11 cellular contexts compared by ENCODE assay signal in genomic region chr10:99432047-99432446, GRCh38. TPM values are rescaled to one million over a fixed set of nuclear protein-coding genes. Genes with fewer than 3 reads are reported as not detected.
DNase-seq lines count a peak whose midpoint lies in the region; ATAC-seq, FAIRE-seq and TF ChIP-seq lines count a peak whose summit lies in the region.
"Had no signal": no experiment of that assay in that cellular context is flagged by ENCODE, and none has a peak within 500 bp of the region (broad histone marks: within the 10 kb centered on the region; RNA-seq: fewer than 3 reads in every experiment).

No MANE protein-coding gene starts in this region.

- TF ChIP-seq CTCF in keratinocyte (optimal IDR thresholded peaks at IDR 0.05 in 1 of 3, IDR thresholded peaks at IDR 0.05 in 1 of 3, conservative IDR thresholded peaks at IDR 0.05 in 1 of 3; ENCODE audit: extremely low read depth in 1 of 3, insufficient read depth in 2 of 3, low read length in 3 of 3) = no peak

- dilution Hi-C loops in keratinocyte (cut with MboI; ENCODE audit: extremely low pct_ligation_motif_present, low sequenced_read_pairs) = loop anchor here (25.0 kb wide), 1 partner anchor 180 kb away; the partner anchor contains the start of gene SLC25A28

- no peaks in the 10 kb centered on the region for H3K36me3 Mint-ChIP-seq in activated naive CD4-positive, alpha-beta T cell treated with anti-CD3 and anti-CD28 coated beads, Interleukin-2, amount 50 U/mL, for 24 hours
- no peaks in the 10 kb centered on the region for H3K36me3 Mint-ChIP-seq in activated CD4-positive, alpha-beta memory T cell treated with anti-CD3 and anti-CD28 coated beads, Interleukin-2, amount 10 ng/mL, durations not matched to agents 7 days and 5 days (ENCODE audit: low read depth)

- H3K27ac Mint-ChIP-seq in activated naive CD4-positive, alpha-beta T cell treated with anti-CD3 and anti-CD28 coated beads, Interleukin-2, amount 50 U/mL, for 24 hours = peak overlapping the region; percentile 44
- peak overlapping the region; percentile 57 for H3K27ac Mint-ChIP-seq in activated CD4-positive, alpha-beta memory T cell treated with anti-CD3 and anti-CD28 coated beads, Interleukin-2, amount 10 ng/mL, durations not matched to agents 7 days and 5 days

- H3K36me3 ChIP-seq in keratinocyte (ENCODE audit: control insufficient read depth in 2 of 2, extremely low read depth in 1 of 2, insufficient read depth in 2 of 2, low read length in 2 of 2) (peaks cover 2 to 4% of the 10 kb centered on the region in 2 experiments), stomach smooth muscle (ENCODE audit: control insufficient read depth in 2 of 2, insufficient read depth in 2 of 2, low read length in 2 of 2) (no peaks in the 10 kb centered on the region)

- H3K79me2 ChIP-seq in keratinocyte (ENCODE audit: control insufficient read depth, insufficient read depth, low read length) = peaks cover 39% of the 10 kb centered on the region

- no peak overlapping the region for H2AFZ ChIP-seq in keratinocyte (ENCODE audit: control insufficient read depth, low read length)

- peaks cover 41% of the 10 kb centered on the region for H3K4me1 Mint-ChIP-seq in activated naive CD4-positive, alpha-beta T cell treated with anti-CD3 and anti-CD28 coated beads, Interleukin-2, amount 50 U/mL, for 24 hours
- H3K4me1 Mint-ChIP-seq in activated CD4-positive, alpha-beta memory T cell treated with anti-CD3 and anti-CD28 coated beads, Interleukin-2, amount 10 ng/mL, durations not matched to agents 7 days and 5 days = peaks cover 37% of the 10 kb centered on the region

- peaks cover 5% of the 10 kb centered on the region for H3K4me1 ChIP-seq in keratinocyte (ENCODE audit: control insufficient read depth, extremely low read depth, insufficient read depth, low read length)
- H3K4me1 ChIP-seq in stomach smooth muscle (ENCODE audit: control insufficient read depth, insufficient read depth, low read length) = peaks cover 38% of the 10 kb centered on the region

- CTCF ChIA-PET in activated CD4-positive, alpha-beta memory T cell treated with anti-CD3 and anti-CD28 coated beads, Interleukin-2, amount 10 ng/mL, durations not matched to agents 7 days and 5 days (lab: Charles Lee) = interaction anchor here (1.2 kb wide), 1 partner anchor 10 kb away, joined by 3 read pairs; no protein-coding TSS in a partner anchor

- H4K20me1 ChIP-seq in keratinocyte (ENCODE audit: control insufficient read depth, extremely low read depth, insufficient read depth, low read length) = peaks cover 2% of the 10 kb centered on the region

- H3K4me3 Mint-ChIP-seq in activated naive CD4-positive, alpha-beta T cell treated with anti-CD3 and anti-CD28 coated beads, Interleukin-2, amount 50 U/mL, for 24 hours = peak overlapping the region; percentile 97
- H3K4me3 Mint-ChIP-seq in activated CD4-positive, alpha-beta memory T cell treated with anti-CD3 and anti-CD28 coated beads, Interleukin-2, amount 10 ng/mL, durations not matched to agents 7 days and 5 days = peak overlapping the region; percentile 98

- H3K9me1 ChIP-seq in keratinocyte (ENCODE audit: control insufficient read depth, extremely low read depth, insufficient read depth, low read length) = no peaks in the 10 kb centered on the region

- no peaks in the 10 kb centered on the region for H3K9me3 Mint-ChIP-seq in activated naive CD4-positive, alpha-beta T cell treated with anti-CD3 and anti-CD28 coated beads, Interleukin-2, amount 50 U/mL, for 24 hours
- no peaks in the 10 kb centered on the region for H3K9me3 Mint-ChIP-seq in activated CD4-positive, alpha-beta memory T cell treated with anti-CD3 and anti-CD28 coated beads, Interleukin-2, amount 10 ng/mL, durations not matched to agents 7 days and 5 days

- DNase-seq in activated naive CD4-positive, alpha-beta T cell treated with Interleukin-2 at 50 U/mL for 16 hours = no peak
- DNase-seq in activated CD4-positive, alpha-beta memory T cell treated with anti-CD3 and anti-CD28 coated beads, Interleukin-2, amount 10 ng/mL, durations not matched to agents 7 days and 5 days = no peak
- DNase-seq in keratinocyte (ENCODE audit: low read depth, low spot score) = no peak
- DNase-seq in DMS153 (lab: John Stamatoyannopoulos, UW) = no peak
- no peak for DNase-seq in COLO829 (ENCODE audit: low spot score)
- DNase-seq: activated gamma-delta T cell, NCI-H1048, RPMI8226 had no signal

- ATAC-seq in GM18498 (IDR thresholded peaks at IDR 0.05; ENCODE audit: unreplicated experiment) = no peak

- H3K27ac ChIP-seq in keratinocyte (ENCODE audit: control insufficient read depth, insufficient read depth, low read length) (no peak overlapping the region), stomach smooth muscle (ENCODE audit: low read length) (no peak overlapping the region)

- H3K4me2 ChIP-seq in keratinocyte (ENCODE audit: control insufficient read depth, extremely low read depth, insufficient read depth, low read depth, low read length) = peak overlapping the region; percentile 96

- H3K9me3 ChIP-seq in keratinocyte (ENCODE audit: control insufficient read depth, low read depth, low read length) = no peaks in the 10 kb centered on the region
- no peaks in the 10 kb centered on the region for H3K9me3 ChIP-seq in stomach smooth muscle (ENCODE audit: control insufficient read depth in 2 of 2, low read length in 2 of 2)

- H3K4me3 ChIP-seq in keratinocyte (ENCODE audit: control insufficient read depth in 2 of 3, extremely low read depth in 1 of 3, insufficient read depth in 2 of 3, low read depth in 1 of 3, low read length in 3 of 3) = peak overlapping the region; percentile 86 to 99 (median 94)
- peak overlapping the region; percentile 97 to 99 for H3K4me3 ChIP-seq in stomach smooth muscle (ENCODE audit: low read length in 2 of 2)

- FAIRE-seq in keratinocyte (lab: Jason Lieb, UNC) = no peak

- H3K27me3 ChIP-seq in keratinocyte (ENCODE audit: control insufficient read depth, extremely low read depth, insufficient read depth, low read length) (no peaks in the 10 kb centered on the region), stomach smooth muscle (ENCODE audit: control insufficient read depth in 1 of 2, insufficient read depth in 2 of 2, low read length in 2 of 2) (no peaks in the 10 kb centered on the region)

- H3K9ac ChIP-seq in keratinocyte (ENCODE audit: control insufficient read depth, extremely low read depth, insufficient read depth, low read length) (no peak overlapping the region), stomach smooth muscle (ENCODE audit: low read length in 2 of 2) (peak overlapping the region in 1 of 2 donors; percentile 98)

- H3K27me3 Mint-ChIP-seq in activated naive CD4-positive, alpha-beta T cell treated with anti-CD3 and anti-CD28 coated beads, Interleukin-2, amount 50 U/mL, for 24 hours = no peaks in the 10 kb centered on the region
- H3K27me3 Mint-ChIP-seq in activated CD4-positive, alpha-beta memory T cell treated with anti-CD3 and anti-CD28 coated beads, Interleukin-2, amount 10 ng/mL, durations not matched to agents 7 days and 5 days = no peaks in the 10 kb centered on the region

- POLR2A ChIA-PET in activated CD4-positive, alpha-beta memory T cell treated with anti-CD3 and anti-CD28 coated beads, Interleukin-2, amount 10 ng/mL, durations not matched to agents 7 days and 5 days (lab: Charles Lee) = interaction anchor here (1.4 kb wide), 1 partner anchor 103 kb away, joined by 3 read pairs; no protein-coding TSS in a partner anchor

RNA-seq across cellular contexts. Expression of gene GOT1, which starts 1.6 kb away (rescaled TPM):
- total RNA-seq in activated CD4-positive, alpha-beta memory T cell treated with anti-CD3 and anti-CD28 coated beads, Interleukin-2, amount 10 ng/mL, durations not matched to agents 7 days and 5 days = 10 to 100 TPM; 36.0 to 36.9 TPM
- polyA plus RNA-seq in keratinocyte = 27.0 to 33.3 TPM (median 30.9 TPM) in 3 replicates
- polyA plus RNA-seq in keratinocyte (2011; ENCODE audit: low read depth) = 25.9 TPM
- polyA plus RNA-seq in keratinocyte (2011; cell fraction: cytosol; rRNA removed) = 21.4 and 34.2 TPM in 2 replicates
- 30.0 and 37.8 TPM in 2 replicates for polyA plus RNA-seq in keratinocyte (2011; cell fraction: nucleus; rRNA removed)
- 28.3 and 48.5 TPM in 2 replicates for polyA plus RNA-seq in keratinocyte (2012; ENCODE audit: low replicate concordance)
- 21.7 to 25.8 TPM (median 24.0 TPM) in 3 replicates for polyA minus RNA-seq in keratinocyte
- polyA minus RNA-seq in keratinocyte (2011; cell fraction: cytosol; rRNA and poly(A)+ RNA removed) = 16.3 TPM
- polyA minus RNA-seq in keratinocyte (2011; cell fraction: nucleus; rRNA and poly(A)+ RNA removed) = 14.7 and 16.8 TPM in 2 replicates
